ENCODE assay signal across 28 cellular contexts in the genomic region with DNA sequence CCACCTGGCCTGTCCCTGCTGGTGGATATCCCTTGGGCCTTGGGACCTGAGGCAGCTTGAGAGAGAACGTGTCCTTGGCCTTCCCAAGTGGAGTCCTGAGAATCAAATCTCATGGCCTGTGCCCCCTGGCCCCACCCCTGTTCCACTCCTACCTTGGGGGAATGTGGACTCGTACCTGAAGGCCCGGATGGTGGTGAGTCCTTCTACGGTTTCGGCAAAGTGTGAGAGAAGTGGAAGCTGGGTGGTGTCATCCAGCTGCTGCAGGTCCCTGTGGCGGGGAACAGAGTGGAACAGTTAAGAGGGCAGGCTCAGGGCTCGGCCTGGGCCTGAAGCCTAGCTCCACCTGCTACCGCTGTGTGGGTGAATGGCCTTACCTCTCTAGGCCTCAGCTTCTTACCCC. TPM values are rescaled to one million over a fixed set of nuclear protein-coding genes. Genes with fewer than 3 reads are reported as not detected.
"Had no signal": no experiment of that assay in that cellular context is flagged by ENCODE, and none has a peak within 500 bp of the region (broad histone marks: within the 10 kb centered on the region; RNA-seq: fewer than 3 reads in every experiment).

No MANE protein-coding gene starts in this region.

- H2AFZ ChIP-seq: parathyroid adenoma had no signal

- DNase-seq: hypothalamus; immature natural killer cell; left ventricle myocardium inferior; midbrain; mucosa of descending colon; naive thymus-derived CD4-positive, alpha-beta T cell; nucleus accumbens; retina; right cardiac atrium; small intestine; stimulated activated CD4-positive, alpha-beta T cell treated with anti-CD3 and anti-CD28 coated beads, Interleukin-1b, Interleukin-23, amount 100 ng/mL, for 48 hours; stimulated activated CD4-positive, alpha-beta T cell treated with anti-CD3 and anti-CD28 coated beads, Interleukin-2, amount 100 ng/mL, for 48 hours; stimulated activated CD4-positive, alpha-beta T cell treated with anti-CD3 and anti-CD28 coated beads, Interleukin-4, amount 100 ng/mL, for 4 hours; stimulated activated CD8-positive, alpha-beta memory T cell treated with anti-CD3 and anti-CD28 coated beads, Interleukin-4, amount 100 ng/mL, for 48 hours; stimulated activated naive CD4-positive, alpha-beta T cell treated with Interleukin-2 at 50 U/mL for 16 hours; stimulated activated naive CD8-positive, alpha-beta T cell treated with anti-CD3 and anti-CD28 coated beads, Interleukin-15, amount 100 ng/mL, for 72 hours; substantia nigra; transverse colon; upper lobe of left lung had no signal

- H3K9me3 ChIP-seq: heart left ventricle, left ventricle myocardium inferior, mucosa of descending colon, transverse colon, upper lobe of left lung, vagina had no signal

- H3K27me3 Mint-ChIP-seq: stimulated activated memory B cell treated with anti-CD40 and anti-IgM and Interleukin-4, amounts not matched to agents 10 μg/mL and 1 μg/mL and 100 μg/mL, for 72 hours; stimulated activated naive CD8-positive, alpha-beta T cell treated with anti-CD3 and anti-CD28 coated beads, Interleukin-15, amount 100 ng/mL, for 72 hours had no signal

- H3K4me1 Mint-ChIP-seq: immature natural killer cell; stimulated activated naive CD8-positive, alpha-beta T cell treated with anti-CD3 and anti-CD28 coated beads, Interleukin-15, amount 100 ng/mL, for 72 hours had no signal

- H3K9me3 Mint-ChIP-seq: immature natural killer cell; naive thymus-derived CD4-positive, alpha-beta T cell; natural killer cell treated with Interleukin-12 subunit alpha and Interleukin-12 subunit beta and Interleukin-15 and Interleukin-18, amount 100 ng/mL, for 72 hours; stimulated activated naive CD8-positive, alpha-beta T cell treated with anti-CD3 and anti-CD28 coated beads, Interleukin-15, amount 100 ng/mL, for 72 hours had no signal

- H3K36me3 ChIP-seq: heart left ventricle, left ventricle myocardium inferior, transverse colon, upper lobe of left lung, vagina had no signal

- H3K27ac ChIP-seq: heart left ventricle, left ventricle myocardium inferior, parathyroid adenoma, transverse colon, upper lobe of left lung, vagina had no signal

- H3K4me1 ChIP-seq: parathyroid adenoma had no signal

- H3K36me3 Mint-ChIP-seq: immature natural killer cell; natural killer cell treated with Interleukin-12 subunit alpha and Interleukin-12 subunit beta and Interleukin-15 and Interleukin-18, amount 100 ng/mL, for 72 hours; stimulated activated memory B cell treated with anti-CD40 and anti-IgM and Interleukin-4, amounts not matched to agents 10 μg/mL and 1 μg/mL and 100 μg/mL, for 72 hours had no signal

- H3K4me3 ChIP-seq: heart left ventricle, left ventricle myocardium inferior, lung, mucosa of descending colon, transverse colon, upper lobe of left lung, vagina had no signal

- ATAC-seq: heart left ventricle; mucosa of descending colon; naive thymus-derived CD4-positive, alpha-beta T cell; natural killer cell treated with Interleukin-12 subunit alpha and Interleukin-12 subunit beta and Interleukin-15 and Interleukin-18, amount 100 ng/mL, for 72 hours; right cardiac atrium; sciatic nerve; stimulated activated memory B cell treated with anti-CD40 and anti-IgM and Interleukin-4, amounts not matched to agents 10 μg/mL and 1 μg/mL and 100 μg/mL, for 72 hours; stimulated activated naive CD8-positive, alpha-beta T cell treated with anti-CD3 and anti-CD28 coated beads, Interleukin-15, amount 100 ng/mL, for 72 hours had no signal

- H3K4me3 Mint-ChIP-seq: immature natural killer cell; naive thymus-derived CD4-positive, alpha-beta T cell; natural killer cell treated with Interleukin-12 subunit alpha and Interleukin-12 subunit beta and Interleukin-15 and Interleukin-18, amount 100 ng/mL, for 72 hours; stimulated activated memory B cell treated with anti-CD40 and anti-IgM and Interleukin-4, amounts not matched to agents 10 μg/mL and 1 μg/mL and 100 μg/mL, for 72 hours; stimulated activated naive CD8-positive, alpha-beta T cell treated with anti-CD3 and anti-CD28 coated beads, Interleukin-15, amount 100 ng/mL, for 72 hours had no signal

- H3K27ac Mint-ChIP-seq: immature natural killer cell; naive thymus-derived CD4-positive, alpha-beta T cell; natural killer cell treated with Interleukin-12 subunit alpha and Interleukin-12 subunit beta and Interleukin-15 and Interleukin-18, amount 100 ng/mL, for 72 hours; progenitor cell of endocrine pancreas; stimulated activated naive CD8-positive, alpha-beta T cell treated with anti-CD3 and anti-CD28 coated beads, Interleukin-15, amount 100 ng/mL, for 72 hours had no signal

- H3K9ac ChIP-seq: parathyroid adenoma had no signal

- H3K27me3 ChIP-seq: heart left ventricle, transverse colon, upper lobe of left lung, vagina had no signal

RNA-seq across cellular contexts. Expression of gene KCNJ11, which starts 14.0 kb away (rescaled TPM):
- total RNA-seq: osteocyte, vagina had no signal
- polyA plus RNA-seq: immature natural killer cell; naive thymus-derived CD4-positive, alpha-beta T cell had no signal

RNA-seq across cellular contexts. Expression of gene NCR3LG1, which starts 50.9 kb away (rescaled TPM):
- polyA plus RNA-seq: naive thymus-derived CD4-positive, alpha-beta T cell had no signal
